ENCODE assay signal across 1 cellular context in the genomic region with DNA sequence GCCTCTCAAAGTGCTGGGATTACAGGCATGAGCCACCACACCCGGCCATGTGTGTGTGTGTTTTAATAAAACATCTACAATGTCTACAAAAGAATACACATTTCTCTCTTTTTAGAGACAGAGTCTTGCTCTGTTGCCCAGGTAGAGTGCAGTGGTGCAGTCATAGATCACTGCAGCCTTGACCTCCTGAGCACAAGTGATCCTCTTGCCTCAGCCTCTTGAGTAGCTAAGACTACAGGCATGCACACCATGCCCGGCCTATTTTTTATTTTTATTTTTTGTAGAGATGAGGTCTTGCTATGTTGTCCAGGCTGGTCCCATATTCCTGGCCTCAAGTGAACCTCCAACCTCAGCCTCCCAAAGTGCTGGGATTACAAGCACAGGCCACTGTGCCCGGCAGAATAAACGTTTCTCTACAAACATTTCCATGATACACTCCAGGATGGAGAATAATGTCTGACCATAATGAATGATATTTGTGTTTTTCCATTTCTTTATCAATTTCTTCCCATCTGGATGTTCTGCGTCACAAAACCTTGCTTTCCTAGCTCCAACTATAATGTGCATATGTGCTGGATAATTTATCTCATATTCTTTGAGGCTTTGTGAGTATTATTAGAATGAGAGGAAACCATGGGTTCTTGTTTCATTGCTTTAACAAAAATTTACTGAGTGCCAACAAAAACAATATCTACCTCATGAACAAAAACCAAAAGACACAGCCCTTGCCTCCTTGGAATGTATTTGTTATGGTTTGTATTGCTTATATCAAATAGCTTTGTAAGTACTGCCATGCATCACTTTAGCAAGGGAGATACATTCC.
A peak's percentile ranks its signal among the peaks of the same experiment; 100 is the strongest.
TF ChIP-seq lines count a peak whose summit lies in the region.

No MANE protein-coding gene starts in this region.

TF ChIP-seq in HepG2, 621 proteins besides CTCF, POLR2A, EP300 and RAD21 (continued from another document):
- TF ChIP-seq AKNA (CRISPR knock-in tag; IDR thresholded peaks at IDR 0.05; ENCODE audit: borderline replicate concordance) (0 out of 2 replicates have a peak, but pooled peaks have one; percentile 71), ZNF510 (CRISPR knock-in tag; IDR thresholded peaks at IDR 0.05; ENCODE audit: low read depth) (no peak), SMC3 (IDR thresholded peaks at IDR 0.05; ENCODE audit: low read length) (no peak), DRAP1 (CRISPR knock-in tag; IDR thresholded peaks at IDR 0.05) (no peak), ZNF770 (CRISPR knock-in tag; IDR thresholded peaks at IDR 0.05) (peak; percentile 96), ELF1 (CRISPR knock-in tag; IDR thresholded peaks at IDR 0.05) (no peak), ZMYM3 (CRISPR knock-in tag; IDR thresholded peaks at IDR 0.05) (0 out of 2 replicates have a peak, but pooled peaks have one; percentile 54), ARNT2 (CRISPR knock-in tag; IDR thresholded peaks at IDR 0.05; ENCODE audit: low read depth) (peak; percentile 8; the same call in 1 of the 2 replicates), ZNF331 (CRISPR knock-in tag; IDR thresholded peaks at IDR 0.05) (no peak), ZNF12 (CRISPR knock-in tag; IDR thresholded peaks at IDR 0.05) (0 out of 2 replicates have a peak, but pooled peaks have one; percentile 13)
